In genomic region chr2:218897394-218898108, GRCh38 we compare ENCODE assay signal across 10 cellular contexts. TPM values are rescaled to one million over a fixed set of nuclear protein-coding genes. Genes with fewer than 3 reads are reported as not detected.
DNase-seq lines count a peak whose midpoint lies in the region; ATAC-seq, FAIRE-seq and TF ChIP-seq lines count a peak whose summit lies in the region.
"Had no signal": no experiment of that assay in that cellular context is flagged by ENCODE, and none has a peak within 500 bp of the region (broad histone marks: within the 10 kb centered on the region; RNA-seq: fewer than 3 reads in every experiment).

No MANE protein-coding gene starts in this region.

- H3K4me3 ChIP-seq in Panc1 (ENCODE audit: low read depth in 2 of 2, low read length in 2 of 2) (peak overlapping the region; percentile 26 to 62), iPS-18a (ENCODE audit: low read length) (peak overlapping the region; percentile 34)
- H3K4me3 ChIP-seq: SJSA1 had no signal

- no peak overlapping the region for H3K9ac ChIP-seq in iPS-18a (ENCODE audit: low read length)

- DNase-seq in AG08396 (ENCODE audit: low spot score) (peak; percentile 13), GM18507 (ENCODE audit: extremely low spot score, insufficient read length, low read depth) (no peak), Panc1 (ENCODE audit: low read depth, low spot score) (no peak), NCI-H128 (lab: John Stamatoyannopoulos, UW; ENCODE audit: unreplicated experiment) (no peak), GOT3 (lab: John Stamatoyannopoulos, UW) (no peak), Ammon's horn (ENCODE audit: low spot score) (no peak), amygdala (lab: John Stamatoyannopoulos, UW) (no peak)

- peak; percentile 17 for ATAC-seq in Panc1

- H3K9me3 ChIP-seq in Panc1 (ENCODE audit: control insufficient read depth, insufficient read depth, low read depth, low read length): no peaks in the 10 kb centered on the region
- H3K9me3 ChIP-seq in iPS-18a (ENCODE audit: control insufficient read depth, low read depth, low read length): no peaks in the 10 kb centered on the region

- CTCF ChIA-PET in Panc1 (lab: Charles Lee): interaction anchor here (0.5 to 3.6 kb wide), 18 partner anchors 10 to 575 kb away, joined by 3 to 102 read pairs (median 4); partner anchors contain the start of genes BCS1L and ZNF142

- no TSS peak for BruUV-seq in Panc1 (replicated peaks; lab: Mats Ljungman, UMichigan)

- POLR2A ChIA-PET in Panc1 (lab: Charles Lee): interaction anchor here (0.6 to 1.7 kb wide), 5 partner anchors 11 to 610 kb away, joined by 3 to 5 read pairs (median 4); no protein-coding TSS in a partner anchor

- FAIRE-seq in GM18507 (lab: Jason Lieb, UNC): peak; percentile 24
- FAIRE-seq: bronchial epithelial cell had no signal

- no peaks in the 10 kb centered on the region for H3K27me3 ChIP-seq in Panc1 (ENCODE audit: control insufficient read depth, insufficient read depth, low read length)
- H3K27me3 ChIP-seq in iPS-18a (ENCODE audit: control insufficient read depth, insufficient read depth, low read length): peaks cover 100% of the 10 kb centered on the region

- H3K4me1 ChIP-seq in Panc1 (ENCODE audit: control insufficient read depth, insufficient read depth, low read length): peaks cover 50% of the 10 kb centered on the region
- peaks cover 24% of the 10 kb centered on the region for H3K4me1 ChIP-seq in iPS-18a (ENCODE audit: control insufficient read depth, low read depth, low read length)

- intact Hi-C loops in Panc1 (cut with micrococcal nuclease; ENCODE audit: unreplicated experiment): loop anchor here (1.0 to 2.0 kb wide), 2 partner anchors 21 to 45 kb away; no protein-coding TSS in a partner anchor

- in situ Hi-C loops in Panc1 (cut with HindIII; ENCODE audit: low pct_unique_long_range_greater_than_20kb, low sequenced_read_pairs): no loop called here

- H3K27ac ChIP-seq in Panc1 (ENCODE audit: low read length) (peak overlapping the region; percentile 80), iPS-18a (ENCODE audit: low read length) (no peak overlapping the region)
- H3K27ac ChIP-seq: SJSA1 had no signal

- H3K36me3 ChIP-seq in Panc1 (ENCODE audit: control insufficient read depth, insufficient read depth, low read length) (no peaks in the 10 kb centered on the region), iPS-18a (ENCODE audit: control insufficient read depth, low read depth, low read length) (no peaks in the 10 kb centered on the region)
- H3K36me3 ChIP-seq: SJSA1 had no signal

- no peak for TF ChIP-seq CTCF in Panc1 (IDR thresholded peaks at IDR 0.05)

RNA-seq across cellular contexts. Expression of gene WNT10A, which starts 16.9 kb away (rescaled TPM):
- total RNA-seq in Panc1 (2021; ENCODE audit: unreplicated experiment): 9.2 TPM
- polyA plus RNA-seq in Panc1 (2012; ENCODE audit: insufficient read length): 8.6 TPM
- total RNA-seq: SJSA1 had no signal

RNA-seq across cellular contexts. Expression of gene WNT6, which starts 37.9 kb away (rescaled TPM):
- 8.1 TPM for total RNA-seq in Panc1 (2021; ENCODE audit: unreplicated experiment)
- polyA plus RNA-seq in Panc1 (2012; ENCODE audit: insufficient read length): 3.9 TPM
- total RNA-seq: bronchial epithelial cell, SJSA1 had no signal
